In the genomic region with DNA sequence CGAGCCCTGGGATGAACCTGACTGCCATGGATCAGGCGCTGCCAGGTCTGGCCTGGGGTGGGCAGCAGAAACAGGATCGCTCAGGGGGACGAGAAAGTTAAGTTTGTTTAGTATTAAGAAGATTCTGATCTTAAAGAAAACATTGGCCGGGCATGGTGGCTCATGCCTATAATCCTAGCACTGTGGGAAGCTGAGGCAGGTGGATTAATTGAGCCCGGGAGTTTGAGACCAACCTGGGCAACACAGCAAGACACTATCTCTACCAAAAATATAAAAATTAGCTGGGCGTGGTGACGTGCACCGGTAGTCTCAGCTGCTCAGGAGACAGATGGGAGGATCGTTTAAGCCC, we compare ENCODE assay signal across 2 cellular contexts.
TF ChIP-seq lines count a peak whose summit lies in the region.

No MANE protein-coding gene starts in this region.

TF ChIP-seq in HCT116, 20 proteins besides CTCF, POLR2A, EP300 and RAD21:
- TF ChIP-seq SRF (IDR thresholded peaks at IDR 0.05; ENCODE audit: low read depth) (no peak), FOSL1 (IDR thresholded peaks at IDR 0.05; ENCODE audit: low read depth) (no peak), EGR1 (IDR thresholded peaks at IDR 0.05; ENCODE audit: low read depth) (no peak), YY1 (IDR thresholded peaks at IDR 0.05; ENCODE audit: extremely low read depth, insufficient replicate concordance, low read depth, low read length) (no peak), ELF1 (IDR thresholded peaks at IDR 0.05; ENCODE audit: borderline replicate concordance, low read depth) (no peak), POLR2AphosphoS5 (IDR thresholded peaks at IDR 0.05; ENCODE audit: low read depth, low read length) (no peak), SIN3A (IDR thresholded peaks at IDR 0.05; ENCODE audit: low read depth) (no peak), CEBPB (IDR thresholded peaks at IDR 0.05; ENCODE audit: low read depth) (no peak), ZNF274 (IDR thresholded peaks at IDR 0.05; ENCODE audit: low read depth, low read length) (no peak), EZH2phosphoT487 (IDR thresholded peaks at IDR 0.05; ENCODE audit: borderline replicate concordance) (no peak), TCF7L2 (IDR thresholded peaks at IDR 0.05; ENCODE audit: borderline replicate concordance, extremely low read depth, insufficient read depth, insufficient read length) (no peak), CBX3 (IDR thresholded peaks at IDR 0.05; ENCODE audit: low read depth) (no peak), JUND (IDR thresholded peaks at IDR 0.05) (no peak), REST (IDR thresholded peaks at IDR 0.05; ENCODE audit: low read depth) (no peak), ATF3 (IDR thresholded peaks at IDR 0.05) (no peak)
- TF ChIP-seq, protein P1, sequence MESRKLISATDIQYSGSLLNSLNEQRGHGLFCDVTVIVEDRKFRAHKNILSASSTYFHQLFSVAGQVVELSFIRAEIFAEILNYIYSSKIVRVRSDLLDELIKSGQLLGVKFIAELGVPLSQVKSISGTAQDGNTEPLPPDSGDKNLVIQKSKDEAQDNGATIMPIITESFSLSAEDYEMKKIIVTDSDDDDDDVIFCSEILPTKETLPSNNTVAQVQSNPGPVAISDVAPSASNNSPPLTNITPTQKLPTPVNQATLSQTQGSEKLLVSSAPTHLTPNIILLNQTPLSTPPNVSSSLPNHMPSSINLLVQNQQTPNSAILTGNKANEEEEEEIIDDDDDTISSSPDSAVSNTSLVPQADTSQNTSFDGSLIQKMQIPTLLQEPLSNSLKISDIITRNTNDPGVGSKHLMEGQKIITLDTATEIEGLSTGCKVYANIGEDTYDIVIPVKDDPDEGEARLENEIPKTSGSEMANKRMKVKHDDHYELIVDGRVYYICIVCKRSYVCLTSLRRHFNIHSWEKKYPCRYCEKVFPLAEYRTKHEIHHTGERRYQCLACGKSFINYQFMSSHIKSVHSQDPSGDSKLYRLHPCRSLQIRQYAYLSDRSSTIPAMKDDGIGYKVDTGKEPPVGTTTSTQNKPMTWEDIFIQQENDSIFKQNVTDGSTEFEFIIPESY (IDR thresholded peaks at IDR 0.05; ENCODE audit: extremely low read depth, insufficient replicate concordance, low read length): no peak
- TF ChIP-seq, protein P2, sequence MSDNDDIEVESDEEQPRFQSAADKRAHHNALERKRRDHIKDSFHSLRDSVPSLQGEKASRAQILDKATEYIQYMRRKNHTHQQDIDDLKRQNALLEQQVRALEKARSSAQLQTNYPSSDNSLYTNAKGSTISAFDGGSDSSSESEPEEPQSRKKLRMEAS (IDR thresholded peaks at IDR 0.05): no peak

TF ChIP-seq in GM12878, 131 proteins besides CTCF, POLR2A, EP300 and RAD21:
- TF ChIP-seq EGR1 (IDR thresholded peaks at IDR 0.05; ENCODE audit: borderline replicate concordance in 1 of 2, low read depth in 2 of 2, low read length in 2 of 2) (no peak), SUPT20H (IDR thresholded peaks at IDR 0.05; ENCODE audit: borderline replicate concordance, control insufficient read depth, low read depth, low read length) (no peak), SMC3 (IDR thresholded peaks at IDR 0.05; ENCODE audit: borderline replicate concordance, low read length) (no peak), ZNF24 (IDR thresholded peaks at IDR 0.05) (no peak), ZNF622 (IDR thresholded peaks at IDR 0.05) (no peak), SREBF1 (IDR thresholded peaks at IDR 0.05; ENCODE audit: low read length) (no peak), TBL1XR1 (IDR thresholded peaks at IDR 0.05; ENCODE audit: low read depth, low read length) (no peak), KAT2A (conservative IDR thresholded peaks at IDR 0.05; ENCODE audit: control insufficient read depth, low read depth, low read length) (no peak), NR2F1 (conservative IDR thresholded peaks at IDR 0.05) (no peak), SMAD5 (IDR thresholded peaks at IDR 0.05; ENCODE audit: low read depth) (no peak), NR2C2 (IDR thresholded peaks at IDR 0.05; ENCODE audit: borderline replicate concordance, control insufficient read depth, insufficient read length, low read depth) (no peak), EZH2 (IDR thresholded peaks at IDR 0.05; ENCODE audit: borderline replicate concordance, control insufficient read depth, low read depth, low read length) (no peak), HCFC1 (IDR thresholded peaks at IDR 0.05; ENCODE audit: low read length) (no peak), ZNF687 (IDR thresholded peaks at IDR 0.05) (no peak)
- TF ChIP-seq, protein P3, sequence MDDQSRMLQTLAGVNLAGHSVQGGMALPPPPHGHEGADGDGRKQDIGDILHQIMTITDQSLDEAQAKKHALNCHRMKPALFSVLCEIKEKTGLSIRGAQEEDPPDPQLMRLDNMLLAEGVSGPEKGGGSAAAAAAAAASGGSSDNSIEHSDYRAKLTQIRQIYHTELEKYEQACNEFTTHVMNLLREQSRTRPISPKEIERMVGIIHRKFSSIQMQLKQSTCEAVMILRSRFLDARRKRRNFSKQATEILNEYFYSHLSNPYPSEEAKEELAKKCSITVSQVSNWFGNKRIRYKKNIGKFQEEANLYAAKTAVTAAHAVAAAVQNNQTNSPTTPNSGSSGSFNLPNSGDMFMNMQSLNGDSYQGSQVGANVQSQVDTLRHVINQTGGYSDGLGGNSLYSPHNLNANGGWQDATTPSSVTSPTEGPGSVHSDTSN (IDR thresholded peaks at IDR 0.05; ENCODE audit: insufficient replicate concordance, low read depth, low read length): no peak
